1 cellular context compared by ENCODE assay signal in the genomic region with DNA sequence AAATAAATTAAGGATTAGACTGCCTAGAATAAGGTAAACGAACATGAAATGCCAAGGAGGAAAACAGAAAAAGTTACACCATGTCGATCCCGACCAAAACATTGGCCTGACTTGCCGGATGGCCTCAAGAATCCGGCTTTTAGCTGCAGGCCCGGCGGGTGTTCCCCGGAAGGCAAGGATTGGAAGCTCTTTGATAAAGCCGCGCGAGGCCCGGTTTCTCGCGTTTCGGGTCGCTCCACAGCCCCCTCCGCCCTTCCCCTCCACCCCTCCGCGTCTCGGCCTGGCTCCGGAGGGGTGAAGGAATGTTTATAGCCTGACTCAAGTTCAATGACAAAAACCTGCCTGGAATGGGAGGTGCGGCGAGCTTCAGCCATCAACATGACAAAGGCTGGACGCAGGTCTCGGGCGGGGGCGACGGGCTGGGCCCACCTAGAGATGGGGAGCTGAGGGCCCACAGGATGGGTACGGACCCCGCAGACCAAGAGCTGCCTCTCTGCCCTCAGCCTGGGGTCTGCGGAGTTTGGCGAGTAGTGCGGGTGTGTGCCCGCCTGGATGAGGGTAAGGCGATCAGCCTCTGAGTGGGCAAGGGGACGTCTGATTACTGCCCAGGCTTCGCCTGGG.
TF ChIP-seq lines count a peak whose summit lies in the region.

No MANE protein-coding gene starts in this region.

TF ChIP-seq in SK-N-SH, 30 proteins besides CTCF, POLR2A, EP300 and RAD21 (continued from another document):
- TF ChIP-seq RCOR1 (IDR thresholded peaks at IDR 0.05; ENCODE audit: low read length): no peak
- no peak for TF ChIP-seq TAF1 (IDR thresholded peaks at IDR 0.05; ENCODE audit: borderline replicate concordance, low read depth, low read length)
- no peak for TF ChIP-seq YY1 (IDR thresholded peaks at IDR 0.05; ENCODE audit: low read depth)
- no peak for TF ChIP-seq ELF1 (IDR thresholded peaks at IDR 0.05)
- TF ChIP-seq PBX3 (IDR thresholded peaks at IDR 0.05): no peak
- no peak for TF ChIP-seq REST (IDR thresholded peaks at IDR 0.05; ENCODE audit: low read depth, low read length)
- TF ChIP-seq GATA2 (CRISPR knock-in tag; IDR thresholded peaks at IDR 0.05): no peak
- TF ChIP-seq FOSL2 (IDR thresholded peaks at IDR 0.05; ENCODE audit: borderline replicate concordance, low read depth): no peak
TF ChIP-seq in SK-N-SH: peak in this region for 0.
